In the genomic region with DNA sequence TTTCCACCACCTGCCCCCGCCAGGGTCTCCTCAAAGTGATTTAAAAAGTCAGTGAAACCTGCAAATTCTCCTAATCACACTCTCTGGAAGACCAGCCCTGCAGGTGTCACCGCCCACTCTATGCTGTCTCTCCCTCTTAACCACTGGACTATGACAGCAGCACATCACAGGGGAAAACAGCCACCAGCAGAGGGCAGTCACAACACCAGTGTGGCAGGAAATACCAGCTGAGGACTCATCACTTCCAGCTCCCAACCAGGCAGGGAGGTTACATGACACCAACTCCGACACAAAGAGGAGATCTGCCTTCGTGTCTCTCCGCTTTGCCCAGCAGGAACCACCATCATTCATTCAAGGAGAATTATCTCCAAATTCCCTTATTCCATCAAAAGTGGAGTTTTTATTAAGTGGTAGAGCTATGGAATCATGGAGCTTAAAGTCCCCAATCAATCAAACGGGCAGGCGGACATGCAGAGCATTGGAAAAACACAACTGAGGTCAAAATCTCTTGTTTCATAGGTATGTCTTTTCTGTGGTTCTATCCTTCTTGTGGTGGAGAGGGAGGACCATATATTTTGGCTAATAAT, we compare ENCODE assay signal across 8 cellular contexts.
DNase-seq lines count a peak whose midpoint lies in the region; ATAC-seq, FAIRE-seq and TF ChIP-seq lines count a peak whose summit lies in the region.

No MANE protein-coding gene starts in this region.

- H3K27me3 ChIP-seq in DND-41 (ENCODE audit: insufficient read depth, low read length, poor library complexity), result no peaks in the 10 kb centered on the region
- H3K27me3 ChIP-seq in MM.1S (replicated peaks; ENCODE audit: insufficient read depth, low read length), result no peaks in the 10 kb centered on the region
- no peaks in the 10 kb centered on the region for H3K27me3 ChIP-seq in left ventricle myocardium inferior (ENCODE audit: low read depth)

- H3K4me3 ChIP-seq in DND-41 (ENCODE audit: low read depth in 1 of 2, low read length in 2 of 2) (no peak overlapping the region), MM.1S (ENCODE audit: low read length) (peak overlapping the region; percentile 52), left ventricle myocardium inferior (no peak overlapping the region)

- H3F3A ChIP-seq in MM.1S (ENCODE audit: insufficient read depth, low read length), result peaks cover 20% of the 10 kb centered on the region

- no peak for TF ChIP-seq POLR2A in H54 (IDR thresholded peaks at IDR 0.05; ENCODE audit: low read depth, low read length)

- H3K9me3 ChIP-seq in DND-41 (ENCODE audit: insufficient read depth, low read length, severe bottlenecking), result no peaks in the 10 kb centered on the region
- H3K9me3 ChIP-seq in MM.1S (replicated peaks; ENCODE audit: insufficient read depth, low read length), result no peaks in the 10 kb centered on the region
- no peaks in the 10 kb centered on the region for H3K9me3 ChIP-seq in left ventricle myocardium inferior (replicated peaks)

- H3K36me3 ChIP-seq in DND-41 (ENCODE audit: insufficient read depth, low read length) (no peaks in the 10 kb centered on the region), MM.1S (replicated peaks; ENCODE audit: insufficient read depth, low read length) (no peaks in the 10 kb centered on the region), left ventricle myocardium inferior (no peaks in the 10 kb centered on the region)

- peak; percentile 67 for FAIRE-seq in H54 (lab: Jason Lieb, UNC)

- H3K9ac ChIP-seq in DND-41 (ENCODE audit: low read depth, low read length), result no peak overlapping the region
- peak overlapping the region; percentile 56 for H3K9ac ChIP-seq in MM.1S (ENCODE audit: low read length)

- peak; percentile 94 for ATAC-seq in DND-41 (ENCODE audit: insufficient read depth, low read depth)
- peak; percentile 98 for ATAC-seq in SK-N-SH treated with all-trans-retinoic acid at 6 μM for 48 hours

- H4K20me1 ChIP-seq in DND-41 (ENCODE audit: insufficient read depth, low read length) (no peaks in the 10 kb centered on the region), MM.1S (ENCODE audit: insufficient read depth, low read length) (no peaks in the 10 kb centered on the region)

- no peaks in the 10 kb centered on the region for H3K4me1 ChIP-seq in DND-41 (ENCODE audit: insufficient read depth, low read length)
- peaks cover 10% of the 10 kb centered on the region for H3K4me1 ChIP-seq in MM.1S (ENCODE audit: low read length)
- H3K4me1 ChIP-seq in left ventricle myocardium inferior, result peaks cover 32% of the 10 kb centered on the region

- H3K79me2 ChIP-seq in DND-41 (ENCODE audit: insufficient read depth, low read length), result no peaks in the 10 kb centered on the region
- no peaks in the 10 kb centered on the region for H3K79me2 ChIP-seq in MM.1S (ENCODE audit: low read length)

- H3K4me2 ChIP-seq in DND-41 (ENCODE audit: insufficient read depth, low read length) (no peak overlapping the region), MM.1S (ENCODE audit: low read depth, low read length) (peak overlapping the region; percentile 78)

- intact Hi-C loops in left ventricle myocardium inferior (cut with micrococcal nuclease), result no loop called here

- no peak overlapping the region for H3K27ac ChIP-seq in DND-41 (ENCODE audit: low read length)
- peak overlapping the region; percentile 78 for H3K27ac ChIP-seq in MM.1S (ENCODE audit: low read length)
- H3K27ac ChIP-seq in left ventricle myocardium inferior (replicated peaks), result no peak overlapping the region

- DNase-seq in DND-41, result peak; percentile 76
- peak; percentile 67 for DNase-seq in H54 (ENCODE audit: insufficient read length, low spot score)
- DNase-seq in MM.1S, result peak; percentile 90
- DNase-seq in activated naive CD8-positive, alpha-beta T cell treated with anti-CD3 and anti-CD28 coated beads, Interleukin-2, amount 50 U/mL, for 16 hours (ENCODE audit: low read depth, low spot score), result peak; percentile 58
- peak; percentile 64 for DNase-seq in left ventricle myocardium inferior
- peak; percentile 68 for DNase-seq in retina
- DNase-seq in GM19238 (ENCODE audit: insufficient read length, low spot score), result no peak

- TF ChIP-seq CTCF in DND-41 (IDR thresholded peaks at IDR 0.05; ENCODE audit: borderline replicate concordance, extremely low read depth, low read length, poor library complexity, severe bottlenecking) (peak; percentile 85), MM.1S (IDR thresholded peaks at IDR 0.05; ENCODE audit: low read length) (peak; percentile 98), left ventricle myocardium inferior (IDR thresholded peaks at IDR 0.05; ENCODE audit: borderline replicate concordance) (peak; percentile 73)

- no peaks in the 10 kb centered on the region for H3K9me2 ChIP-seq in MM.1S (replicated peaks; ENCODE audit: insufficient read depth, low read length)

- no peak overlapping the region for H2AFZ ChIP-seq in DND-41 (ENCODE audit: low read depth, low read length)
- peak overlapping the region; percentile 53; the same call in 1 of the 2 replicates for H2AFZ ChIP-seq in MM.1S (ENCODE audit: low read length)

TF ChIP-seq in SK-N-SH treated with all-trans-retinoic acid at 6 μM for 48 hours, 23 proteins besides CTCF, POLR2A, EP300 and RAD21:
- TF ChIP-seq ISL1 (CRISPR knock-in tag; IDR thresholded peaks at IDR 0.05), result no peak
- TF ChIP-seq RARB (CRISPR knock-in tag; IDR thresholded peaks at IDR 0.05), result no peak
- TF ChIP-seq CSDC2 (CRISPR knock-in tag; IDR thresholded peaks at IDR 0.05), result no peak
- TF ChIP-seq ZNF70 (CRISPR knock-in tag; IDR thresholded peaks at IDR 0.05), result no peak
